13 cellular contexts compared by ENCODE assay signal in the genomic region with DNA sequence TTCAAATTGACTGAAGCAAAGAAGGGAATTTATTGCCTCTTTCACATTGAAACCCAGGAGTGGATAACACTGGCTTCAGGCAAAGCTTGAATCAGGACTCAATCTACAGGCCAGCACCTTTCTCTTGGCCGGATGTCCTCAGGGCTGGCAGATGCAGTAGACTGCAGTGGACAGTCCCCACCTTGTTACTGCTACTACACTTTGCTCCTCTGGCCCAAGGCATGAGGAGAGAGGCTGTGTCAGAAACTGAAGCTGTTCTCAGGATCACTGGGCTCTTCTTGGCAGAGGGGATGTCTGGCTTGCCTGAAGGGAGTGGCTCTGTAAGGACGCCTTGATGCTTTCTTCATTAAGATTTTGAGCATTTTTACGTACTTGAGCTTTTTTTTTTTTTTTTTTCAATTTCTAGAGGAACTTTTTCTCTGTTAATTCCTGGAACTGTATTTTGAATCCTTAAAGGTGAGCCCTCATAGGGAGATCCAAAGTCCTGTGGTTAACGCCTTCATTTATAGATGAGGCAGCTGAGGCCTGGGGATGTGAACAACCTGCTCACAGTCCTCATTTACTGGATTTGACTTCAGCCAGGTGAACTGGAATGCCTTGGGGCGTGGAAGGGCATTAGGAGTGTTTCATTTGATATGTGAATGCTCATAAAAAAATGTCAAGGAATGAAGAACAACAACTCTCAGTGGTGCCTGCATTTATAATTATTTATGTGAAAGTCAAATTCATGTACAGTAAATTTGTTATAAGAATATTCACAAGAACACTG. TPM values are rescaled to one million over a fixed set of nuclear protein-coding genes. Genes with fewer than 3 reads are reported as not detected.
DNase-seq lines count a peak whose midpoint lies in the region; ATAC-seq, FAIRE-seq and TF ChIP-seq lines count a peak whose summit lies in the region.
"Had no signal": no experiment of that assay in that cellular context is flagged by ENCODE, and none has a peak within 500 bp of the region (broad histone marks: within the 10 kb centered on the region; RNA-seq: fewer than 3 reads in every experiment).

No MANE protein-coding gene starts in this region.

- in situ Hi-C loops in GM12878 (cut with MboI) = no loop called here

- no peaks in the 10 kb centered on the region for H3K27me3 Mint-ChIP-seq in CD14-positive monocyte (ENCODE audit: low read depth in 3 of 3)
- no peaks in the 10 kb centered on the region for H3K27me3 Mint-ChIP-seq in naive thymus-derived CD4-positive, alpha-beta T cell
- no peaks in the 10 kb centered on the region for H3K27me3 Mint-ChIP-seq in activated T-helper 2 cell treated with anti-CD3 and anti-CD28 coated beads, Interferon-gamma antibody, Interleukin-2, Interleukin-4, amounts not matched to agents 10 μg/mL and 5 μg/mL and 100 μg/mL, durations not matched to agents 14 hours and 24 hours and 36 hours (ENCODE audit: low read depth)
- H3K27me3 Mint-ChIP-seq: activated CD4-positive, alpha-beta T cell treated with anti-CD3 and anti-CD28 coated beads, Interleukin-2, amount 10 ng/mL, durations not matched to agents 24 days and 14 days; stimulated activated memory B cell treated with anti-CD40 and anti-IgM and Interleukin-4, amounts not matched to agents 10 μg/mL and 1 μg/mL and 100 μg/mL, for 72 hours had no signal

- H3K9ac ChIP-seq in HUES64 (ENCODE audit: low read depth, low read length) (no peak overlapping the region), GM12878 (ENCODE audit: control insufficient read depth, insufficient read depth, low read length) (no peak overlapping the region)

- peak overlapping the region in 1 of 2 donors; percentile 6 for H3K4me3 Mint-ChIP-seq in CD14-positive monocyte
- peak overlapping the region in 8 of 10 donors; percentile 6 to 77 (median 44) for H3K4me3 Mint-ChIP-seq in naive thymus-derived CD4-positive, alpha-beta T cell
- no peak overlapping the region for H3K4me3 Mint-ChIP-seq in activated T-helper 2 cell treated with anti-CD3 and anti-CD28 coated beads, Interferon-gamma antibody, Interleukin-2, Interleukin-4, amounts not matched to agents 10 μg/mL and 5 μg/mL and 100 μg/mL, durations not matched to agents 14 hours and 24 hours and 36 hours (ENCODE audit: low read depth)
- H3K4me3 Mint-ChIP-seq: activated CD4-positive, alpha-beta T cell treated with anti-CD3 and anti-CD28 coated beads, Interleukin-2, amount 10 ng/mL, durations not matched to agents 24 days and 14 days; stimulated activated memory B cell treated with anti-CD40 and anti-IgM and Interleukin-4, amounts not matched to agents 10 μg/mL and 1 μg/mL and 100 μg/mL, for 72 hours had no signal

- H3K4me3 ChIP-seq in HUES64 (ENCODE audit: low read length) = no peak overlapping the region
- H3K4me3 ChIP-seq in GM12878 = no peak overlapping the region
- no peak overlapping the region for H3K4me3 ChIP-seq in naive thymus-derived CD4-positive, alpha-beta T cell (ENCODE audit: low read length)
- H3K4me3 ChIP-seq in BE2C (ENCODE audit: low read depth, low read length) = no peak overlapping the region
- H3K4me3 ChIP-seq: adrenal gland had no signal

- TSS peak; percentile 36 for BruUV-seq in GM12878 (replicated peaks; lab: Mats Ljungman, UMichigan)

- H3K27me3 ChIP-seq in HUES64 (ENCODE audit: insufficient read depth, low read length) (no peaks in the 10 kb centered on the region), GM12878 (replicated peaks in 1 of 2; ENCODE audit: control insufficient read depth in 2 of 2, insufficient read depth in 2 of 2, low read length in 1 of 2) (no peaks in the 10 kb centered on the region; a peak in 1 of 4 replicates), BE2C (no peaks in the 10 kb centered on the region)
- H3K27me3 ChIP-seq in naive thymus-derived CD4-positive, alpha-beta T cell (ENCODE audit: control insufficient read depth in 2 of 2, insufficient read depth in 2 of 2, low read length in 2 of 2) = no peaks in the 10 kb centered on the region
- H3K27me3 ChIP-seq: adrenal gland had no signal

- TF ChIP-seq CTCF in CD14-positive monocyte (IDR thresholded peaks at IDR 0.05) (no peak), GM12878 (IDR thresholded peaks at IDR 0.05 in 2 of 3, conservative IDR thresholded peaks at IDR 0.05 in 1 of 3; ENCODE audit: control insufficient read depth in 2 of 3, extremely low read depth in 1 of 3, insufficient read depth in 1 of 3, low read depth in 3 of 3, low read length in 3 of 3) (no peak), BE2C (IDR thresholded peaks at IDR 0.05; ENCODE audit: low read depth, low read length) (no peak)

- TF ChIP-seq RAD21 in GM12878 (IDR thresholded peaks at IDR 0.05; ENCODE audit: insufficient read depth, low read depth, low read length) = no peak

- no peak for DNase-seq in CD14-positive monocyte (ENCODE audit: low spot score)
- no peak for DNase-seq in GM12878 (ENCODE audit: low read depth, low spot score)
- DNase-seq in naive thymus-derived CD4-positive, alpha-beta T cell = no peak
- DNase-seq in activated T-helper 2 cell treated with anti-CD3 and anti-CD28 coated beads, Interferon-gamma antibody, Interleukin-2, Interleukin-4, amounts not matched to agents 10 μg/mL and 5 μg/mL and 100 μg/mL, durations not matched to agents 14 hours and 24 hours and 36 hours (ENCODE audit: low spot score) = no peak
- no peak for DNase-seq in BE2C
- DNase-seq: activated CD4-positive, alpha-beta T cell treated with anti-CD3 and anti-CD28 coated beads, Interleukin-2, amount 10 ng/mL, durations not matched to agents 24 days and 14 days; Caco-2; cortex of kidney; stimulated activated CD4-positive, alpha-beta T cell treated with anti-CD3 and anti-CD28 coated beads, Interleukin-1b, Interleukin-23, amount 100 ng/mL, for 48 hours had no signal

- H3K36me3 ChIP-seq in HUES64 (ENCODE audit: insufficient read depth, low read length) (no peaks in the 10 kb centered on the region), GM12878 (ENCODE audit: control insufficient read depth in 2 of 2, insufficient read depth in 2 of 2, low read length in 1 of 2) (no peaks in the 10 kb centered on the region; a peak in 1 of 4 replicates), BE2C (no peaks in the 10 kb centered on the region)
- peaks cover 0 to 35% (median 9%) of the 10 kb centered on the region in 3 experiments for H3K36me3 ChIP-seq in naive thymus-derived CD4-positive, alpha-beta T cell (ENCODE audit: control insufficient read depth in 2 of 3, insufficient read depth in 3 of 3, low read length in 3 of 3)

- H2AFZ ChIP-seq in GM12878 (ENCODE audit: control insufficient read depth, low read depth, low read length) = no peak overlapping the region

- no peak for TF ChIP-seq POLR2A in GM12878 (IDR thresholded peaks at IDR 0.05; ENCODE audit: low read depth, low read length)

- H4K20me1 ChIP-seq in GM12878 (ENCODE audit: control insufficient read depth, insufficient read depth) = no peaks in the 10 kb centered on the region

- intact Hi-C loops in CD14-positive monocyte (cut with micrococcal nuclease) = no loop called here
- intact Hi-C loops in GM12878 (cut with micrococcal nuclease; ENCODE audit: unreplicated experiment) = no loop called here
- intact Hi-C loops in naive thymus-derived CD4-positive, alpha-beta T cell (cut with micrococcal nuclease) = loop anchor here in 1 of 2 donors (1.0 kb wide), 1 partner anchor 7 kb away; no protein-coding TSS in a partner anchor
- intact Hi-C loops in activated T-helper 2 cell treated with anti-CD3 and anti-CD28 coated beads, Interferon-gamma antibody, Interleukin-2, Interleukin-4, amounts not matched to agents 10 μg/mL and 5 μg/mL and 100 μg/mL, durations not matched to agents 14 hours and 24 hours and 36 hours (cut with micrococcal nuclease) = no loop called here

- H3K4me1 Mint-ChIP-seq in CD14-positive monocyte = peaks cover 32% of the 10 kb centered on the region
- peaks cover 28 to 72% (median 65%) of the 10 kb centered on the region in 7 donors for H3K4me1 Mint-ChIP-seq in naive thymus-derived CD4-positive, alpha-beta T cell
- H3K4me1 Mint-ChIP-seq in activated T-helper 2 cell treated with anti-CD3 and anti-CD28 coated beads, Interferon-gamma antibody, Interleukin-2, Interleukin-4, amounts not matched to agents 10 μg/mL and 5 μg/mL and 100 μg/mL, durations not matched to agents 14 hours and 24 hours and 36 hours (ENCODE audit: low read depth) = peaks cover 31% of the 10 kb centered on the region

- H3K27ac ChIP-seq in HUES64 (ENCODE audit: low read depth, low read length) (peak overlapping the region; percentile 60; the same call in 1 of the 2 replicates), GM12878 (ENCODE audit: control insufficient read depth, insufficient read depth) (no peak overlapping the region)
- H3K27ac ChIP-seq in naive thymus-derived CD4-positive, alpha-beta T cell (ENCODE audit: low read depth, low read length) = peak overlapping the region; percentile 62

- no peak for TF ChIP-seq EP300 in GM12878 (IDR thresholded peaks at IDR 0.05; ENCODE audit: borderline replicate concordance in 1 of 2, control insufficient read depth in 1 of 2, low read depth in 2 of 2, low read length in 2 of 2)

- 90% methylated on average over 5 of the region's 5 CpGs for WGBS in HUES64
- WGBS in GM12878 (ENCODE audit: insufficient coverage, insufficient replicate concordance, low lambda C conversion rate, missing lambda C conversion rate) = 78% methylated on average over 5 of the region's 5 CpGs

- peak overlapping the region; percentile 9 to 79 (median 63) for H3K27ac Mint-ChIP-seq in CD14-positive monocyte
- H3K27ac Mint-ChIP-seq in naive thymus-derived CD4-positive, alpha-beta T cell = peak overlapping the region; percentile 61 to 97 (median 90)
- H3K27ac Mint-ChIP-seq in activated T-helper 2 cell treated with anti-CD3 and anti-CD28 coated beads, Interferon-gamma antibody, Interleukin-2, Interleukin-4, amounts not matched to agents 10 μg/mL and 5 μg/mL and 100 μg/mL, durations not matched to agents 14 hours and 24 hours and 36 hours = no peak overlapping the region

- H3K9me3 ChIP-seq in HUES64 (ENCODE audit: insufficient read depth, low read depth, low read length) (no peaks in the 10 kb centered on the region; the same call in 1 of the 2 replicates), GM12878 (replicated peaks; ENCODE audit: control insufficient read depth, insufficient read depth, low read length) (no peaks in the 10 kb centered on the region), BE2C (no peaks in the 10 kb centered on the region)
- no peaks in the 10 kb centered on the region for H3K9me3 ChIP-seq in naive thymus-derived CD4-positive, alpha-beta T cell (ENCODE audit: control insufficient read depth in 2 of 3, low read length in 3 of 3)
- H3K9me3 ChIP-seq: adrenal gland, Caco-2 had no signal

- H3K4me1 ChIP-seq in HUES64 (ENCODE audit: insufficient read depth, low read length) (peaks cover 14% of the 10 kb centered on the region), GM12878 (ENCODE audit: control insufficient read depth, insufficient read depth, low read length) (peaks cover 6% of the 10 kb centered on the region), BE2C (peaks cover 11% of the 10 kb centered on the region)
- peaks cover 0 to 44% of the 10 kb centered on the region in 2 donors for H3K4me1 ChIP-seq in naive thymus-derived CD4-positive, alpha-beta T cell (ENCODE audit: control insufficient read depth in 2 of 2, insufficient read depth in 2 of 2, low read length in 2 of 2)

- H3K9me3 Mint-ChIP-seq in CD14-positive monocyte = no peaks in the 10 kb centered on the region
- no peaks in the 10 kb centered on the region for H3K9me3 Mint-ChIP-seq in naive thymus-derived CD4-positive, alpha-beta T cell
- H3K9me3 Mint-ChIP-seq in activated T-helper 2 cell treated with anti-CD3 and anti-CD28 coated beads, Interferon-gamma antibody, Interleukin-2, Interleukin-4, amounts not matched to agents 10 μg/mL and 5 μg/mL and 100 μg/mL, durations not matched to agents 14 hours and 24 hours and 36 hours = no peaks in the 10 kb centered on the region
- H3K9me3 Mint-ChIP-seq: activated CD4-positive, alpha-beta T cell treated with anti-CD3 and anti-CD28 coated beads, Interleukin-2, amount 10 ng/mL, durations not matched to agents 24 days and 14 days; stimulated activated memory B cell treated with anti-CD40 and anti-IgM and Interleukin-4, amounts not matched to agents 10 μg/mL and 1 μg/mL and 100 μg/mL, for 72 hours had no signal

- no peak for ATAC-seq in GM12878
- ATAC-seq in naive thymus-derived CD4-positive, alpha-beta T cell = no peak
- no peak for ATAC-seq in HG03520 (IDR thresholded peaks at IDR 0.05; ENCODE audit: unreplicated experiment)
- ATAC-seq: stimulated activated memory B cell treated with anti-CD40 and anti-IgM and Interleukin-4, amounts not matched to agents 10 μg/mL and 1 μg/mL and 100 μg/mL, for 72 hours had no signal

- FAIRE-seq in GM12878 (lab: Jason Lieb, UNC) = no peak

- H3K79me2 ChIP-seq in GM12878 (ENCODE audit: control insufficient read depth, insufficient read depth, low read length) = no peaks in the 10 kb centered on the region

- SMC1A ChIA-PET in GM12878 (lab: Charles Lee; ENCODE audit: uncharacterized antibody, unreplicated experiment) = interaction anchor here (1.5 to 3.3 kb wide), 4 partner anchors 9 to 36 kb away, joined by 5 to 17 read pairs (median 9); partner anchors contain the start of gene CASP10

- POLR2A ChIA-PET in GM12878 (lab: Charles Lee) = interaction anchor here (0.6 kb wide), 2 partner anchors 94 to 411 kb away, joined by 3 to 5 read pairs; no protein-coding TSS in a partner anchor
- POLR2A ChIA-PET in naive thymus-derived CD4-positive, alpha-beta T cell (lab: Charles Lee) = interaction anchor here (0.9 to 2.7 kb wide), 6 partner anchors 12 to 48 kb away, joined by 3 to 13 read pairs (median 4); partner anchors contain the start of gene CASP10

- no peak overlapping the region for H3K4me2 ChIP-seq in GM12878 (ENCODE audit: control insufficient read depth, insufficient read depth)

- H3K36me3 Mint-ChIP-seq in CD14-positive monocyte = peaks cover 63 to 70% of the 10 kb centered on the region in 2 donors
- H3K36me3 Mint-ChIP-seq in naive thymus-derived CD4-positive, alpha-beta T cell = peaks cover 4 to 40% (median 34%) of the 10 kb centered on the region in 5 donors
- peaks cover 51% of the 10 kb centered on the region for H3K36me3 Mint-ChIP-seq in activated T-helper 2 cell treated with anti-CD3 and anti-CD28 coated beads, Interferon-gamma antibody, Interleukin-2, Interleukin-4, amounts not matched to agents 10 μg/mL and 5 μg/mL and 100 μg/mL, durations not matched to agents 14 hours and 24 hours and 36 hours (ENCODE audit: low read depth)

- CTCF ChIA-PET in GM12878 (lab: Yijun Ruan, JAX) = interaction anchor here (1.1 to 2.4 kb wide), 3 partner anchors 11 to 36 kb away, joined by 4 to 13 read pairs (median 5); partner anchors contain the start of gene CASP10
- CTCF ChIA-PET in naive thymus-derived CD4-positive, alpha-beta T cell (lab: Charles Lee) = interaction anchor here (0.6 to 2.4 kb wide), 4 partner anchors 13 to 422 kb away, joined by 3 to 13 read pairs (median 6); partner anchors contain the start of gene CASP10

- RAD21 ChIA-PET in GM12878 (lab: Charles Lee; ENCODE audit: unreplicated experiment) = interaction anchor here (0.7 to 3.1 kb wide), 3 partner anchors 14 to 1781 kb away, joined by 3 to 17 read pairs (median 7); partner anchors contain the start of gene CASP10

RNA-seq across cellular contexts. Expression of gene CASP10, which starts 36.6 kb away (rescaled TPM):
- polyA plus RNA-seq in CD14-positive monocyte = 10 to 100 TPM; 17.7 to 18.9 TPM
- 1.6 TPM for polyA plus RNA-seq in HUES64 (2013, experiment 1 of 2)
- 1.7 TPM for polyA plus RNA-seq in HUES64 (2013, experiment 2 of 2)
- total RNA-seq in GM12878 (2013; cell fraction: nucleolus; rRNA removed) = 61.5 and 63.7 TPM in 2 replicates
- 12.8 and 13.1 TPM in 2 replicates for total RNA-seq in GM12878 (2014; rRNA removed)
- 12.8 and 13.3 TPM in 2 replicates for total RNA-seq in GM12878 (2014; rRNA removed; fragmentation: Illumina TruSeq; extraction: Trizol)
- 11.2 and 12.4 TPM in 2 replicates for total RNA-seq in GM12878 (2021)
- 2.8 TPM for polyA plus RNA-seq in GM12878 (2011; ENCODE audit: low read depth)
- 14.1 and 17.9 TPM in 2 replicates for polyA plus RNA-seq in GM12878 (2011; rRNA removed)
- 8.3 and 9.7 TPM in 2 replicates for polyA plus RNA-seq in GM12878 (2011; cell fraction: cytosol; rRNA removed)
- 8.6 and 10.8 TPM in 2 replicates for polyA plus RNA-seq in GM12878 (2011; cell fraction: nucleus; rRNA removed)
- polyA plus RNA-seq in GM12878 (2012) = 2.5 and 2.7 TPM in 2 replicates
- 11.5 and 14.8 TPM in 2 replicates for polyA plus RNA-seq in GM12878 (2014; fragmentation: Illumina TruSeq; extraction: Trizol)
- 1 to 10 TPM; 7.5 to 9.5 TPM for polyA plus RNA-seq in GM12878 (2014; fragmentation: Nextera tagmentation; extraction: Ambion mirVana)
- 9.8 and 10.1 TPM in 2 replicates for polyA plus RNA-seq in GM12878 (2014; rRNA removed)
- polyA plus RNA-seq in GM12878 (2016; fragmentation: Nextera tagmentation; extraction: Ambion mirVana) = 1 to 10 TPM; 7.2 to 9.1 TPM
- 15.7 and 18.5 TPM in 2 replicates for polyA minus RNA-seq in GM12878 (2011; rRNA and poly(A)+ RNA removed)
- polyA minus RNA-seq in GM12878 (2011; cell fraction: cytosol; rRNA and poly(A)+ RNA removed) = 4.1 and 6.7 TPM in 2 replicates
- 7.4 and 9.2 TPM in 2 replicates for polyA minus RNA-seq in GM12878 (2011; cell fraction: nucleus; rRNA and poly(A)+ RNA removed)
- total RNA-seq in naive thymus-derived CD4-positive, alpha-beta T cell = 10 to 100 TPM; 29.0 to 49.8 (median 42.9) TPM
- 10 to 100 TPM; 15.9 to 18.9 TPM for polyA plus RNA-seq in naive thymus-derived CD4-positive, alpha-beta T cell
- total RNA-seq in activated T-helper 2 cell treated with anti-CD3 and anti-CD28 coated beads, Interferon-gamma antibody, Interleukin-2, Interleukin-4, amounts not matched to agents 10 μg/mL and 5 μg/mL and 100 μg/mL, durations not matched to agents 14 hours and 24 hours and 36 hours = 14.3 and 17.3 TPM in 2 replicates
- 0.08 TPM for polyA plus RNA-seq in BE2C (2012; ENCODE audit: insufficient read depth, insufficient read length, low read depth)

RNA-seq across cellular contexts. Expression of gene CASP8, which starts 40.8 kb away (rescaled TPM):
- polyA plus RNA-seq in CD14-positive monocyte (10 to 100 TPM; 40.0 to 80.7 TPM), GM12878 (2011; rRNA removed) (31.1 and 42.1 TPM in 2 replicates), GM12878 (2014; fragmentation: Illumina TruSeq; extraction: Trizol) (54.1 and 66.4 TPM in 2 replicates), GM12878 (2014; fragmentation: Nextera tagmentation; extraction: Ambion mirVana) (10 to 100 TPM; 18.6 to 22.3 TPM), GM12878 (2014; rRNA removed) (36.4 and 46.4 TPM in 2 replicates), GM12878 (2016; fragmentation: Nextera tagmentation; extraction: Ambion mirVana) (10 to 100 TPM; 37.5 to 42.4 TPM)
- polyA plus RNA-seq in HUES64 (2013, experiment 1 of 2) = 2.9 TPM
- 4.2 TPM for polyA plus RNA-seq in HUES64 (2013, experiment 2 of 2)
- 92.2 and 99.0 TPM in 2 replicates for total RNA-seq in GM12878 (2013; cell fraction: nucleolus; rRNA removed)
- total RNA-seq in GM12878 (2014; rRNA removed) (43.0 and 48.4 TPM in 2 replicates), GM12878 (2014; rRNA removed; fragmentation: Illumina TruSeq; extraction: Trizol) (53.1 and 57.7 TPM in 2 replicates), GM12878 (2021) (34.6 and 36.8 TPM in 2 replicates)
- polyA plus RNA-seq in GM12878 (2011; ENCODE audit: low read depth) = 17.8 TPM
- 16.9 and 20.5 TPM in 2 replicates for polyA plus RNA-seq in GM12878 (2011; cell fraction: cytosol; rRNA removed)
- polyA plus RNA-seq in GM12878 (2011; cell fraction: nucleus; rRNA removed) = 26.6 and 31.5 TPM in 2 replicates
- polyA plus RNA-seq in GM12878 (2012) = 11.3 and 12.5 TPM in 2 replicates
- polyA minus RNA-seq in GM12878 (2011; rRNA and poly(A)+ RNA removed) = 21.1 and 24.3 TPM in 2 replicates
- polyA minus RNA-seq in GM12878 (2011; cell fraction: cytosol; rRNA and poly(A)+ RNA removed) = 11.7 and 12.3 TPM in 2 replicates
- 17.3 and 21.4 TPM in 2 replicates for polyA minus RNA-seq in GM12878 (2011; cell fraction: nucleus; rRNA and poly(A)+ RNA removed)
- total RNA-seq in naive thymus-derived CD4-positive, alpha-beta T cell = 100 to 1,000 TPM in 3 of 5 experiments, 10 to 100 TPM in 2; 84.9 to 159 (median 150) TPM
- 10 to 100 TPM; 38.9 to 78.1 TPM for polyA plus RNA-seq in naive thymus-derived CD4-positive, alpha-beta T cell
- 43.5 and 44.1 TPM in 2 replicates for total RNA-seq in activated T-helper 2 cell treated with anti-CD3 and anti-CD28 coated beads, Interferon-gamma antibody, Interleukin-2, Interleukin-4, amounts not matched to agents 10 μg/mL and 5 μg/mL and 100 μg/mL, durations not matched to agents 14 hours and 24 hours and 36 hours
- 2.8 TPM for polyA plus RNA-seq in BE2C (2012; ENCODE audit: insufficient read depth, insufficient read length, low read depth)
